In the genomic region with DNA sequence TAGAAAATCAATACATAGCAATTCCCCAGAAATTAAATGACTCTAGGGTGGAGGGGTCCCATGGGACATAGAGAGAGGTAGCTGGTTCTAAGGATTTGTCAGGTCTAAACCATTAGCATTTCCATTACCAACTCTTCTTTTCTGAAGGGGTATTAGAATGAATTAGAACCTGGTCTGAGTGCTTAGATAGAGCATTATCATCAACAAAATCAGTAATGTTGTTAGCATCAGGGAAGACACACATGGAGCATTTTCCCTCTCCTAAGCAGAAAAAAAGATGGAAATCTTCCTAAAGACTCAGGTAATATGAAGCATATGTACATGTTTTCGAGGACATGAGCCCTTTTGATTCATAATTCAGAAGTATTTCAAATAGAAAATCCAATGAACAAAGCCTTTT, we compare ENCODE assay signal across 24 cellular contexts.
"Had no signal": no experiment of that assay in that cellular context is flagged by ENCODE, and none has a peak within 500 bp of the region (broad histone marks: within the 10 kb centered on the region; RNA-seq: fewer than 3 reads in every experiment).

No MANE protein-coding gene starts in this region.

- H3K27ac ChIP-seq: colonic mucosa, epithelial cell of prostate, foreskin keratinocyte, gastrocnemius medialis, heart right ventricle, left lung, lower lobe of right lung had no signal

- H3K4me1 ChIP-seq: colonic mucosa, foreskin keratinocyte, gastrocnemius medialis, heart right ventricle, left lung, lower lobe of right lung had no signal

- DNase-seq: colonic mucosa; cortex of kidney; effector CD8-positive, alpha-beta T cell; effector memory CD8-positive, alpha-beta T cell; endodermal cell; erythroblast; foreskin keratinocyte; gastrocnemius medialis; glutamatergic neuron; head of caudate nucleus; heart right ventricle; hippocampal formation; left cardiac atrium; left lung; left ventricle myocardium superior; lower lobe of right lung; mesenchymal stem cell; mucosa of descending colon; naive B cell; naive thymus-derived CD8-positive, alpha-beta T cell had no signal

- FAIRE-seq: endometrium, islet of Langerhans, keratinocyte had no signal

- H3K9me3 ChIP-seq: colonic mucosa, gastrocnemius medialis, heart right ventricle, left lung, lower lobe of right lung, mucosa of descending colon had no signal

- H3K4me3 ChIP-seq: colonic mucosa, gastrocnemius medialis, heart right ventricle, left lung, lower lobe of right lung, mucosa of descending colon had no signal

- H3K27me3 ChIP-seq: colonic mucosa, foreskin keratinocyte, gastrocnemius medialis, heart right ventricle, left lung had no signal

- H3K36me3 ChIP-seq: colonic mucosa, gastrocnemius medialis, heart right ventricle, left lung, lower lobe of right lung had no signal
